ENCODE assay signal across 33 cellular contexts in genomic region chr1:14855824-14856223, GRCh38.
"Had no signal": no experiment of that assay in that cellular context is flagged by ENCODE, and none has a peak within 500 bp of the region (broad histone marks: within the 10 kb centered on the region; RNA-seq: fewer than 3 reads in every experiment).

No MANE protein-coding gene starts in this region.

- H3K9me3 ChIP-seq: adrenal gland, ascending aorta, body of pancreas, breast epithelium had no signal

- H3K4me1 ChIP-seq: adrenal gland, ascending aorta, breast epithelium had no signal

- H3K27me3 ChIP-seq: adrenal gland, ascending aorta, body of pancreas, brain microvascular endothelial cell, breast epithelium, cardiac muscle cell had no signal

- ATAC-seq: activated naive CD4-positive, alpha-beta T cell treated with anti-CD3 and anti-CD28 coated beads, Interleukin-2, amount 50 U/mL, for 72 hours; activated naive CD8-positive, alpha-beta T cell treated with anti-CD3 and anti-CD28 coated beads, Interleukin-2, amount 50 U/mL, for 24 hours; activated T-cell treated with anti-CD3 and anti-CD28 coated beads, Interleukin-2, amount 50 U/mL, for 4 hours; activated T-cell treated with anti-CD3 and anti-CD28 coated beads, Interleukin-2, amount 50 U/mL, for 72 hours; activated T-helper 17 cell treated with anti-CD3 and anti-CD28 coated beads, Interleukin-2, amount 50 U/mL, for 72 hours; body of pancreas had no signal

- H3K27ac ChIP-seq: adrenal gland, ascending aorta, body of pancreas, brain microvascular endothelial cell, breast epithelium, cardiac muscle cell had no signal

- DNase-seq: activated effector memory CD4-positive, alpha-beta T cell treated with anti-CD3 and anti-CD28 coated beads, Interleukin-2, amount 50 U/mL, for 16 hours; activated effector memory CD4-positive, alpha-beta T cell treated with Interleukin-2 at 50 U/mL for 16 hours; activated gamma-delta T cell; activated gamma-delta T cell treated with Interleukin-2 at 50 U/mL for 16 hours; activated naive CD4-positive, alpha-beta T cell; activated naive CD4-positive, alpha-beta T cell treated with anti-CD3 and anti-CD28 coated beads for 36 hours; activated naive CD4-positive, alpha-beta T cell treated with anti-CD3 and anti-CD28 coated beads, Interleukin-2, amount 10 ng/mL, durations not matched to agents 7 days and 5 days; activated naive CD4-positive, alpha-beta T cell treated with anti-CD3 and anti-CD28 coated beads, Interleukin-2, amount 50 U/mL, for 16 hours; activated naive CD4-positive, alpha-beta T cell treated with Interleukin-2 at 50 U/mL for 16 hours; activated naive CD8-positive, alpha-beta T cell treated with anti-CD3 and anti-CD28 coated beads for 36 hours; activated naive CD8-positive, alpha-beta T cell treated with anti-CD3 and anti-CD28 coated beads, Interleukin-2, amount 10 ng/mL, durations not matched to agents 7 days and 5 days; activated naive CD8-positive, alpha-beta T cell treated with anti-CD3 and anti-CD28 coated beads, Interleukin-2, amount 50 U/mL, for 24 hours; activated T-cell treated with anti-CD3 and anti-CD28 coated beads for 4 hours; activated T-cell treated with anti-CD3 and anti-CD28 coated beads, Interleukin-2, amount 50 U/mL, for 1 hour; activated T-cell treated with anti-CD3 and anti-CD28 coated beads, Interleukin-2, amount 50 U/mL, for 24 hours; activated T-cell treated with anti-CD3 and anti-CD28 coated beads, Interleukin-2, amount 50 U/mL, for 4 hours; activated T-cell treated with anti-CD3 and anti-CD28 coated beads, Interleukin-2, amount 50 U/mL, for 48 hours; activated T-cell treated with anti-CD3 and anti-CD28 coated beads, Interleukin-2, amount 50 U/mL, for 72 hours; adrenal gland; amniotic stem cell; amygdala; anterior cingulate cortex; aorta; body of pancreas; brain microvascular endothelial cell; caudate nucleus; central memory CD4-positive, alpha-beta T cell; cerebellar nuclear complex had no signal

- H3K36me3 ChIP-seq: adrenal gland, ascending aorta, brain microvascular endothelial cell, breast epithelium, cardiac muscle cell had no signal

- H3K4me3 ChIP-seq: adrenal gland, ascending aorta, body of pancreas, breast epithelium, cardiac muscle cell had no signal
